In the genomic region with DNA sequence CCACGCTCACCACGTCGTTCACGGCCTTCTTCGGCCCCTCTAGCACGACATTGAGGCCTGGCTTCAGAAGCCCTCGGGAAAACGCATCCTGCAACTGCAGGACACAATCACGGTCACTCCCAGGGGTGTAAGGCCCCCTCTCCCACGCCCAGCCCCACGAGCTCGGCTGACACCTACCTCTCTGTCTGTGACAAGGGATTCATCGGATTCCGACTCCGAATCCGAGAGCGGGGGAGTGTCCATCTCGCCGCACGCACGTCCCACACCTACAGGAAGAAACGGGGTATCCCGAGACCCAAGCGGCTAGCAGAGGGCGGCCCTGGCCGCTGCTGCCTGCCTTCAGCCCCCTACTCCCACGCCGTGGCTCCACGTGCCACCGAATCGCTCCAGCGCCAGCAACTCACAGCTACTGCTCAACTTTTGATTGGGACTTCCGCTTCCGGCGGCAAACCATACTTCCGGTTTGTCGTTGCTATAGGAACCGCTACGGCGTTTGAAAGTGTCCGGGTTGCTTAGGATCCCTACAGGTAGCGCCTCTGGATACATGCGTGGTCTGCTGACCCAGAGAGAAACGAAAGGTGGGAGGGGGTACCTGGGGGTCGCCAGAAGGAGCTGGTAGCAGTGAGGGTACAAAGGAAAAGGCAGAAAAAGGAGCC, we compare ENCODE assay signal across 1 cellular context.
A peak's percentile ranks its signal among the peaks of the same experiment; 100 is the strongest.
TF ChIP-seq lines count a peak whose summit lies in the region.

TSS of gene CFAP57 (plus strand) at position 455 of the 656 bp plus-strand sequence. CDS start 424 bp downstream, outside the sequence.
A gene with protein sequence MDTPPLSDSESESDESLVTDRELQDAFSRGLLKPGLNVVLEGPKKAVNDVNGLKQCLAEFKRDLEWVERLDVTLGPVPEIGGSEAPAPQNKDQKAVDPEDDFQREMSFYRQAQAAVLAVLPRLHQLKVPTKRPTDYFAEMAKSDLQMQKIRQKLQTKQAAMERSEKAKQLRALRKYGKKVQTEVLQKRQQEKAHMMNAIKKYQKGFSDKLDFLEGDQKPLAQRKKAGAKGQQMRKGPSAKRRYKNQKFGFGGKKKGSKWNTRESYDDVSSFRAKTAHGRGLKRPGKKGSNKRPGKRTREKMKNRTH (minus strand): TSS at position 415 of the 656 bp plus-strand sequence. CDS start 172 bp downstream, at position 243.

TF ChIP-seq in HepG2, 621 proteins besides CTCF, POLR2A, EP300 and RAD21 (continued from another document and continues in another):
- no peak for TF ChIP-seq ZNF572 (CRISPR knock-in tag; IDR thresholded peaks at IDR 0.05)
- TF ChIP-seq, protein P1, sequence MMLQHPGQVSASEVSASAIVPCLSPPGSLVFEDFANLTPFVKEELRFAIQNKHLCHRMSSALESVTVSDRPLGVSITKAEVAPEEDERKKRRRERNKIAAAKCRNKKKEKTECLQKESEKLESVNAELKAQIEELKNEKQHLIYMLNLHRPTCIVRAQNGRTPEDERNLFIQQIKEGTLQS (CRISPR knock-in tag; IDR thresholded peaks at IDR 0.05): no peak
- TF ChIP-seq KLF13 (CRISPR knock-in tag; IDR thresholded peaks at IDR 0.05): no peak
- peak; percentile 49; the same call in 1 of the 2 replicates for TF ChIP-seq NKX3-1 (CRISPR knock-in tag; IDR thresholded peaks at IDR 0.05)
- peak; percentile 82; the same call in 1 of the 2 replicates for TF ChIP-seq RFXANK (CRISPR knock-in tag; IDR thresholded peaks at IDR 0.05)
- no peak for TF ChIP-seq ZNF207 (IDR thresholded peaks at IDR 0.05; ENCODE audit: borderline replicate concordance)
- TF ChIP-seq ZBTB34 (CRISPR knock-in tag; IDR thresholded peaks at IDR 0.05): no peak
- TF ChIP-seq ARID2 (CRISPR knock-in tag; IDR thresholded peaks at IDR 0.05; ENCODE audit: borderline replicate concordance): no peak
- TF ChIP-seq IKZF4 (CRISPR knock-in tag; IDR thresholded peaks at IDR 0.05; ENCODE audit: borderline replicate concordance, low read depth, not compliant biosample characterization): no peak
- no peak for TF ChIP-seq MIER2 (CRISPR knock-in tag; IDR thresholded peaks at IDR 0.05)
- no peak for TF ChIP-seq SKI (IDR thresholded peaks at IDR 0.05; ENCODE audit: partially characterized antibody)
- TF ChIP-seq, protein P2, sequence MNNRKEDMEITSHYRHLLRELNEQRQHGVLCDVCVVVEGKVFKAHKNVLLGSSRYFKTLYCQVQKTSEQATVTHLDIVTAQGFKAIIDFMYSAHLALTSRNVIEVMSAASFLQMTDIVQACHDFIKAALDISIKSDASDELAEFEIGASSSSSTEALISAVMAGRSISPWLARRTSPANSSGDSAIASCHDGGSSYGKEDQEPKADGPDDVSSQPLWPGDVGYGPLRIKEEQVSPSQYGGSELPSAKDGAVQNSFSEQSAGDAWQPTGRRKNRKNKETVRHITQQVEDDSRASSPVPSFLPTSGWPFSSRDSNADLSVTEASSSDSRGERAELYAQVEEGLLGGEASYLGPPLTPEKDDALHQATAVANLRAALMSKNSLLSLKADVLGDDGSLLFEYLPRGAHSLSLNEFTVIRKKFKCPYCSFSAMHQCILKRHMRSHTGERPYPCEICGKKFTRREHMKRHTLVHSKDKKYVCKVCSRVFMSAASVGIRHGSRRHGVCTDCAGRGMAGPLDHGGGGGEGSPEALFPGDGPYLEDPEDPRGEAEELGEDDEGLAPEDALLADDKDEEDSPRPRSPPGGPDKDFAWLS (CRISPR knock-in tag; IDR thresholded peaks at IDR 0.05; ENCODE audit: borderline replicate concordance): 0 out of 2 replicates have a peak, but pooled peaks have one; percentile 26
- TF ChIP-seq, protein P3, sequence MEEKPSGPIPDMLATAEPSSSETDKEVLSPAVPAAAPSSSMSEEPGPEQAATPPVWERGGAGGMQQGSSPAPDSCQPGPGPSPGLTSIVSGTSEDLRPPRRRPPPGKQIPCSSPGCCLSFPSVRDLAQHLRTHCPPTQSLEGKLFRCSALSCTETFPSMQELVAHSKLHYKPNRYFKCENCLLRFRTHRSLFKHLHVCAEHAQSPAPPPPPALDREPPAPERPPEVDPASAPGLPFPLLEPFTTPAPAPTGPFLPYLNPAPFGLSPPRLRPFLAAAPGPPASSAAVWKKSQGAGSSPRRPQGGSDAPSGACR (CRISPR knock-in tag; IDR thresholded peaks at IDR 0.05): peak; percentile 39; the same call in 1 of the 2 replicates
- TF ChIP-seq HNRNPLL (IDR thresholded peaks at IDR 0.05; ENCODE audit: low read depth, low read length, poor library complexity, severe bottlenecking): peak; percentile 53
- TF ChIP-seq, protein P4, sequence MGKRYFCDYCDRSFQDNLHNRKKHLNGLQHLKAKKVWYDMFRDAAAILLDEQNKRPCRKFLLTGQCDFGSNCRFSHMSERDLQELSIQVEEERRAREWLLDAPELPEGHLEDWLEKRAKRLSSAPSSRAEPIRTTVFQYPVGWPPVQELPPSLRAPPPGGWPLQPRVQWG (CRISPR knock-in tag; IDR thresholded peaks at IDR 0.05; ENCODE audit: borderline replicate concordance, low read depth): no peak
- no peak for TF ChIP-seq ZNF780A (CRISPR knock-in tag; IDR thresholded peaks at IDR 0.05)
- TF ChIP-seq, protein P5, sequence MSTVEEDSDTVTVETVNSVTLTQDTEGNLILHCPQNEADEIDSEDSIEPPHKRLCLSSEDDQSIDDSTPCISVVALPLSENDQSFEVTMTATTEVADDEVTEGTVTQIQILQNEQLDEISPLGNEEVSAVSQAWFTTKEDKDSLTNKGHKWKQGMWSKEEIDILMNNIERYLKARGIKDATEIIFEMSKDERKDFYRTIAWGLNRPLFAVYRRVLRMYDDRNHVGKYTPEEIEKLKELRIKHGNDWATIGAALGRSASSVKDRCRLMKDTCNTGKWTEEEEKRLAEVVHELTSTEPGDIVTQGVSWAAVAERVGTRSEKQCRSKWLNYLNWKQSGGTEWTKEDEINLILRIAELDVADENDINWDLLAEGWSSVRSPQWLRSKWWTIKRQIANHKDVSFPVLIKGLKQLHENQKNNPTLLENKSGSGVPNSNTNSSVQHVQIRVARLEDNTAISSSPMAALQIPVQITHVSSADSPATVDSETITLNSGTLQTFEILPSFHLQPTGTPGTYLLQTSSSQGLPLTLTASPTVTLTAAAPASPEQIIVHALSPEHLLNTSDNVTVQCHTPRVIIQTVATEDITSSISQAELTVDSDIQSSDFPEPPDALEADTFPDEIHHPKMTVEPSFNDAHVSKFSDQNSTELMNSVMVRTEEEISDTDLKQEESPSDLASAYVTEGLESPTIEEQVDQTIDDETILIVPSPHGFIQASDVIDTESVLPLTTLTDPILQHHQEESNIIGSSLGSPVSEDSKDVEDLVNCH (CRISPR knock-in tag; IDR thresholded peaks at IDR 0.05): no peak
- 0 out of 2 replicates have a peak, but pooled peaks have one; percentile 40 for TF ChIP-seq ZNF367 (CRISPR knock-in tag; IDR thresholded peaks at IDR 0.05; ENCODE audit: borderline replicate concordance)
- TF ChIP-seq PRDM15 (CRISPR knock-in tag; IDR thresholded peaks at IDR 0.05): peak; percentile 38; the same call in 1 of the 2 replicates
- no peak for TF ChIP-seq SMAD1 (CRISPR knock-in tag; IDR thresholded peaks at IDR 0.05; ENCODE audit: borderline replicate concordance, low read depth)
- no peak for TF ChIP-seq CCDC6 (CRISPR knock-in tag; IDR thresholded peaks at IDR 0.05)
- no peak for TF ChIP-seq REPIN1 (CRISPR knock-in tag; IDR thresholded peaks at IDR 0.05; ENCODE audit: borderline replicate concordance, low read depth)
- TF ChIP-seq TEAD3 (CRISPR knock-in tag; optimal IDR thresholded peaks at IDR 0.05; ENCODE audit: borderline replicate concordance): no peak
- no peak for TF ChIP-seq TBP (CRISPR knock-in tag; IDR thresholded peaks at IDR 0.05)
- no peak for TF ChIP-seq HNF4G (IDR thresholded peaks at IDR 0.05; ENCODE audit: borderline replicate concordance, low read depth, low read length)
- peak; percentile 29; the same call in 1 of the 2 replicates for TF ChIP-seq HNF4G (CRISPR knock-in tag; IDR thresholded peaks at IDR 0.05; ENCODE audit: borderline replicate concordance, low read depth)
- no peak for TF ChIP-seq STAG1 (CRISPR knock-in tag; IDR thresholded peaks at IDR 0.05)
- TF ChIP-seq REL (CRISPR knock-in tag; conservative IDR thresholded peaks at IDR 0.05): no peak; the same call in 1 of the 2 replicates
- no peak for TF ChIP-seq ZNF720 (CRISPR knock-in tag; IDR thresholded peaks at IDR 0.05)
- TF ChIP-seq HNRNPUL1 (IDR thresholded peaks at IDR 0.05; ENCODE audit: low read depth, low read length): no peak
- peak; percentile 15; the same call in 1 of the 2 replicates for TF ChIP-seq FOSL2 (CRISPR knock-in tag; IDR thresholded peaks at IDR 0.05)
- TF ChIP-seq FOXK1 (CRISPR knock-in tag; IDR thresholded peaks at IDR 0.05; ENCODE audit: borderline replicate concordance, low read depth): peak; percentile 59; the same call in 1 of the 2 replicates
- no peak for TF ChIP-seq SOX13 (IDR thresholded peaks at IDR 0.05)
- TF ChIP-seq SOX13 (CRISPR knock-in tag; conservative IDR thresholded peaks at IDR 0.05 in 1 of 2, IDR thresholded peaks at IDR 0.05 in 1 of 2): no peak
- TF ChIP-seq, protein P6, sequence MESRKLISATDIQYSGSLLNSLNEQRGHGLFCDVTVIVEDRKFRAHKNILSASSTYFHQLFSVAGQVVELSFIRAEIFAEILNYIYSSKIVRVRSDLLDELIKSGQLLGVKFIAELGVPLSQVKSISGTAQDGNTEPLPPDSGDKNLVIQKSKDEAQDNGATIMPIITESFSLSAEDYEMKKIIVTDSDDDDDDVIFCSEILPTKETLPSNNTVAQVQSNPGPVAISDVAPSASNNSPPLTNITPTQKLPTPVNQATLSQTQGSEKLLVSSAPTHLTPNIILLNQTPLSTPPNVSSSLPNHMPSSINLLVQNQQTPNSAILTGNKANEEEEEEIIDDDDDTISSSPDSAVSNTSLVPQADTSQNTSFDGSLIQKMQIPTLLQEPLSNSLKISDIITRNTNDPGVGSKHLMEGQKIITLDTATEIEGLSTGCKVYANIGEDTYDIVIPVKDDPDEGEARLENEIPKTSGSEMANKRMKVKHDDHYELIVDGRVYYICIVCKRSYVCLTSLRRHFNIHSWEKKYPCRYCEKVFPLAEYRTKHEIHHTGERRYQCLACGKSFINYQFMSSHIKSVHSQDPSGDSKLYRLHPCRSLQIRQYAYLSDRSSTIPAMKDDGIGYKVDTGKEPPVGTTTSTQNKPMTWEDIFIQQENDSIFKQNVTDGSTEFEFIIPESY (CRISPR knock-in tag; IDR thresholded peaks at IDR 0.05): no peak
- TF ChIP-seq TRIM22 (IDR thresholded peaks at IDR 0.05): no peak
- no peak for TF ChIP-seq RELA (CRISPR knock-in tag; IDR thresholded peaks at IDR 0.05)
- TF ChIP-seq, protein P7, sequence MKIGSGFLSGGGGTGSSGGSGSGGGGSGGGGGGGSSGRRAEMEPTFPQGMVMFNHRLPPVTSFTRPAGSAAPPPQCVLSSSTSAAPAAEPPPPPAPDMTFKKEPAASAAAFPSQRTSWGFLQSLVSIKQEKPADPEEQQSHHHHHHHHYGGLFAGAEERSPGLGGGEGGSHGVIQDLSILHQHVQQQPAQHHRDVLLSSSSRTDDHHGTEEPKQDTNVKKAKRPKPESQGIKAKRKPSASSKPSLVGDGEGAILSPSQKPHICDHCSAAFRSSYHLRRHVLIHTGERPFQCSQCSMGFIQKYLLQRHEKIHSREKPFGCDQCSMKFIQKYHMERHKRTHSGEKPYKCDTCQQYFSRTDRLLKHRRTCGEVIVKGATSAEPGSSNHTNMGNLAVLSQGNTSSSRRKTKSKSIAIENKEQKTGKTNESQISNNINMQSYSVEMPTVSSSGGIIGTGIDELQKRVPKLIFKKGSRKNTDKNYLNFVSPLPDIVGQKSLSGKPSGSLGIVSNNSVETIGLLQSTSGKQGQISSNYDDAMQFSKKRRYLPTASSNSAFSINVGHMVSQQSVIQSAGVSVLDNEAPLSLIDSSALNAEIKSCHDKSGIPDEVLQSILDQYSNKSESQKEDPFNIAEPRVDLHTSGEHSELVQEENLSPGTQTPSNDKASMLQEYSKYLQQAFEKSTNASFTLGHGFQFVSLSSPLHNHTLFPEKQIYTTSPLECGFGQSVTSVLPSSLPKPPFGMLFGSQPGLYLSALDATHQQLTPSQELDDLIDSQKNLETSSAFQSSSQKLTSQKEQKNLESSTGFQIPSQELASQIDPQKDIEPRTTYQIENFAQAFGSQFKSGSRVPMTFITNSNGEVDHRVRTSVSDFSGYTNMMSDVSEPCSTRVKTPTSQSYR (CRISPR knock-in tag; IDR thresholded peaks at IDR 0.05; ENCODE audit: borderline replicate concordance): no peak; the same call in 1 of the 2 replicates
- TF ChIP-seq RCOR2 (CRISPR knock-in tag; IDR thresholded peaks at IDR 0.05): no peak
